11 cellular contexts compared by ENCODE assay signal in genomic region chr6:454148-454991, GRCh38.
"Had no signal": no experiment of that assay in that cellular context is flagged by ENCODE, and none has a peak within 500 bp of the region (broad histone marks: within the 10 kb centered on the region; RNA-seq: fewer than 3 reads in every experiment).

No MANE protein-coding gene starts in this region.

- H3K27ac ChIP-seq: esophagus muscularis mucosa, heart right ventricle, right atrium auricular region, upper lobe of right lung had no signal

- H3K4me3 ChIP-seq: esophagus muscularis mucosa, heart right ventricle, right atrium auricular region, smooth muscle cell, upper lobe of right lung had no signal

- H3K4me2 ChIP-seq: smooth muscle cell had no signal

- ATAC-seq: heart right ventricle; natural killer cell treated with Interleukin-12 subunit alpha and Interleukin-12 subunit beta and Interleukin-15 and Interleukin-18, amount 100 ng/mL, for 72 hours; upper lobe of right lung had no signal

- H3K27me3 ChIP-seq: right atrium auricular region, upper lobe of right lung had no signal

- H3K9me3 Mint-ChIP-seq: natural killer cell treated with Interleukin-12 subunit alpha and Interleukin-12 subunit beta and Interleukin-15 and Interleukin-18, amount 100 ng/mL, for 72 hours; stimulated activated effector memory CD8-positive, alpha-beta T cell treated with anti-CD3 and anti-CD28 coated beads, Interleukin-12 subunit alpha, Interleukin-12 subunit beta, amount 100 ng/mL, for 72 hours had no signal

- H3K27ac Mint-ChIP-seq: natural killer cell treated with Interleukin-12 subunit alpha and Interleukin-12 subunit beta and Interleukin-15 and Interleukin-18, amount 100 ng/mL, for 72 hours; stimulated activated effector memory CD8-positive, alpha-beta T cell treated with anti-CD3 and anti-CD28 coated beads, Interleukin-12 subunit alpha, Interleukin-12 subunit beta, amount 100 ng/mL, for 72 hours had no signal

- H3K36me3 Mint-ChIP-seq: natural killer cell treated with Interleukin-12 subunit alpha and Interleukin-12 subunit beta and Interleukin-15 and Interleukin-18, amount 100 ng/mL, for 72 hours; stimulated activated effector memory CD8-positive, alpha-beta T cell treated with anti-CD3 and anti-CD28 coated beads, Interleukin-12 subunit alpha, Interleukin-12 subunit beta, amount 100 ng/mL, for 72 hours had no signal

- DNase-seq: aorta, foreskin melanocyte, heart right ventricle, nucleus accumbens, SHP77 treated with DMSO at 0.1 percent for 48 hours, upper lobe of right lung had no signal

- H3K9me3 ChIP-seq: esophagus muscularis mucosa, right atrium auricular region, upper lobe of right lung had no signal

- H3K4me3 Mint-ChIP-seq: natural killer cell treated with Interleukin-12 subunit alpha and Interleukin-12 subunit beta and Interleukin-15 and Interleukin-18, amount 100 ng/mL, for 72 hours; stimulated activated effector memory CD8-positive, alpha-beta T cell treated with anti-CD3 and anti-CD28 coated beads, Interleukin-12 subunit alpha, Interleukin-12 subunit beta, amount 100 ng/mL, for 72 hours had no signal

- H3K4me1 ChIP-seq: heart right ventricle, upper lobe of right lung had no signal

- H3K36me3 ChIP-seq: esophagus muscularis mucosa, heart right ventricle, right atrium auricular region, upper lobe of right lung had no signal
